ENCODE assay signal across 8 cellular contexts in genomic region chr20:62143976-62144825, GRCh38. TPM values are rescaled to one million over a fixed set of nuclear protein-coding genes. Genes with fewer than 3 reads are reported as not detected.
A peak's percentile ranks its signal among the peaks of the same experiment; 100 is the strongest.
DNase-seq lines count a peak whose midpoint lies in the region; ATAC-seq and TF ChIP-seq lines count a peak whose summit lies in the region.

No MANE protein-coding gene starts in this region.

- no peaks in the 10 kb centered on the region for H3K9me3 ChIP-seq in duodenal mucosa (ENCODE audit: control insufficient read depth in 1 of 2, low read length in 2 of 2)
- H3K9me3 ChIP-seq in lung (ENCODE audit: control insufficient read depth in 2 of 2, insufficient read depth in 1 of 2, low read length in 1 of 2), result no peaks in the 10 kb centered on the region

- peak overlapping the region; percentile 12 to 13 for H3K9ac ChIP-seq in duodenal mucosa (ENCODE audit: low read depth in 1 of 2, low read length in 2 of 2)

- peak; percentile 34 for DNase-seq in GDM1 (lab: John Stamatoyannopoulos, UW)
- peak; percentile 39 for DNase-seq in LoVo (ENCODE audit: low spot score)
- peak; percentile 28 for DNase-seq in activated CD4-positive, alpha-beta T cell treated with anti-CD3 and anti-CD28 coated beads for 1 hour
- DNase-seq in lung (ENCODE audit: low spot score), result peak; percentile 58
- peak; percentile 78 for DNase-seq in stimulated activated CD8-positive, alpha-beta memory T cell treated with anti-CD3 and anti-CD28 coated beads, Interleukin-4, amount 100 ng/mL, for 48 hours

- peak; percentile 12 for ATAC-seq in GM21825 (IDR thresholded peaks at IDR 0.05; ENCODE audit: unreplicated experiment)
- peak; percentile 36 for ATAC-seq in lung (ENCODE audit: insufficient read depth, low FRiP score)
- no peak for ATAC-seq in GM18858 (IDR thresholded peaks at IDR 0.05; ENCODE audit: unreplicated experiment)

- peak overlapping the region; percentile 27 to 74 for H3K4me3 ChIP-seq in duodenal mucosa (ENCODE audit: low read depth in 1 of 2, low read length in 2 of 2)
- H3K4me3 ChIP-seq in lung, result peak overlapping the region; percentile 86

- 1% methylated on average over 67 to 100 of the region's 100 CpGs for WGBS in lung, 2 donors

- H3K4me1 ChIP-seq in duodenal mucosa (ENCODE audit: control insufficient read depth in 1 of 2, insufficient read depth in 2 of 2, low read length in 2 of 2), result peaks cover 23 to 35% of the 10 kb centered on the region in 2 donors
- peaks cover 4 to 36% of the 10 kb centered on the region in 2 donors for H3K4me1 ChIP-seq in lung (ENCODE audit: control insufficient read depth in 2 of 2, insufficient read depth in 2 of 2, low read length in 2 of 2)

- TF ChIP-seq CTCF in lung (IDR thresholded peaks at IDR 0.05; ENCODE audit: control extremely low read depth, extremely low read depth), result no peak

- H3K27ac ChIP-seq in duodenal mucosa (ENCODE audit: low read depth, low read length) (peak overlapping the region; percentile 64), lung (ENCODE audit: low read depth in 1 of 2, low read length in 1 of 2) (peak overlapping the region; percentile 93 to 97)

- no peaks in the 10 kb centered on the region for H3K27me3 ChIP-seq in duodenal mucosa (ENCODE audit: control insufficient read depth in 1 of 2, insufficient read depth in 2 of 2, low read length in 2 of 2)
- no peaks in the 10 kb centered on the region for H3K27me3 ChIP-seq in lung (ENCODE audit: control insufficient read depth, insufficient read depth)

- H3K36me3 ChIP-seq in duodenal mucosa (ENCODE audit: control insufficient read depth in 1 of 2, insufficient read depth in 2 of 2, low read length in 2 of 2) (peaks cover 16 to 17% of the 10 kb centered on the region in 2 donors), lung (ENCODE audit: control insufficient read depth in 2 of 2, insufficient read depth in 2 of 2, low read length in 2 of 2) (peaks cover 14 to 15% of the 10 kb centered on the region in 2 donors)

RNA-seq across cellular contexts. Expression of gene SS18L1, which starts 0.6 kb away (rescaled TPM):
- total RNA-seq in lung, result 10 to 100 TPM; 15.1 to 24.1 TPM
- 10 to 100 TPM in 1 of 2 donors, 1 to 10 TPM in 1; 7.2 to 14.6 TPM for polyA plus RNA-seq in lung

RNA-seq across cellular contexts. Expression of gene PSMA7, which starts 1.0 kb away (rescaled TPM):
- total RNA-seq in lung, result 100 to 1,000 TPM; 100 to 289 TPM
- 100 to 1,000 TPM; 226 to 478 TPM for polyA plus RNA-seq in lung

RNA-seq across cellular contexts. Expression of gene LSM14B, which starts 21.9 kb away (rescaled TPM):
- 10 to 100 TPM; 31.7 to 41.7 TPM for total RNA-seq in lung
- 10 to 100 TPM; 16.4 to 24.0 TPM for polyA plus RNA-seq in lung

RNA-seq across cellular contexts. Expression of gene MTG2, which starts 38.6 kb away (rescaled TPM):
- total RNA-seq in lung, result 10 to 100 TPM; 18.3 to 35.5 TPM
- 10 to 100 TPM; 23.4 to 33.7 TPM for polyA plus RNA-seq in lung

Comparison
In these comparisons a context has a peak if more than half of its experiments do, and no peak if none do; other contexts are left out.
1. DNase-seq: peak in every context shown above with its lines; median percentile 78 in stimulated activated CD8-positive, alpha-beta memory T cell treated with anti-CD3 and anti-CD28 coated beads, Interleukin-4, amount 100 ng/mL, for 48 hours; 58 in lung; 39 in LoVo; 34 in GDM1; 28 in activated CD4-positive, alpha-beta T cell treated with anti-CD3 and anti-CD28 coated beads for 1 hour.